In genomic region chr5:141393267-141393666, GRCh38 we compare ENCODE assay signal across 1 cellular context.
TF ChIP-seq lines count a peak whose summit lies in the region.

No MANE protein-coding gene starts in this region.

TF ChIP-seq in K562, 482 proteins besides CTCF, POLR2A, EP300 and RAD21:
- TF ChIP-seq POU5F1 (IDR thresholded peaks at IDR 0.05; ENCODE audit: borderline replicate concordance, low read depth, low read length, partially characterized antibody) (no peak), DLX4 (CRISPR knock-in tag; IDR thresholded peaks at IDR 0.05) (no peak), XRCC3 (IDR thresholded peaks at IDR 0.05) (no peak), ZNF644 (tag; IDR thresholded peaks at IDR 0.05; ENCODE audit: low read depth) (no peak), CBX1 (IDR thresholded peaks at IDR 0.05; ENCODE audit: low read depth) (no peak), L3MBTL2 (IDR thresholded peaks at IDR 0.05) (no peak), PML (IDR thresholded peaks at IDR 0.05; ENCODE audit: low read length) (no peak), ESRRA (IDR thresholded peaks at IDR 0.05; ENCODE audit: borderline replicate concordance, low read depth) (no peak), ARNT (IDR thresholded peaks at IDR 0.05) (no peak), MGA (IDR thresholded peaks at IDR 0.05) (peak; percentile 18; the same call in 1 of the 2 replicates), E2F6 (IDR thresholded peaks at IDR 0.05; ENCODE audit: borderline replicate concordance in 1 of 2, extremely low read depth in 1 of 2, insufficient read depth in 1 of 2, insufficient read length in 1 of 2, low read depth in 1 of 2, low read length in 1 of 2, poor library complexity in 1 of 2, severe bottlenecking in 1 of 2) (peak; percentile 22 to 68), ZC3H11A (IDR thresholded peaks at IDR 0.05; ENCODE audit: low read depth, low read length) (no peak), FOXK2 (conservative IDR thresholded peaks at IDR 0.05 in 1 of 2, IDR thresholded peaks at IDR 0.05 in 1 of 2; ENCODE audit: low read depth in 2 of 2) (no peak), SNIP1 (IDR thresholded peaks at IDR 0.05; ENCODE audit: low read depth) (no peak)
